ENCODE assay signal across 37 cellular contexts in the genomic region with DNA sequence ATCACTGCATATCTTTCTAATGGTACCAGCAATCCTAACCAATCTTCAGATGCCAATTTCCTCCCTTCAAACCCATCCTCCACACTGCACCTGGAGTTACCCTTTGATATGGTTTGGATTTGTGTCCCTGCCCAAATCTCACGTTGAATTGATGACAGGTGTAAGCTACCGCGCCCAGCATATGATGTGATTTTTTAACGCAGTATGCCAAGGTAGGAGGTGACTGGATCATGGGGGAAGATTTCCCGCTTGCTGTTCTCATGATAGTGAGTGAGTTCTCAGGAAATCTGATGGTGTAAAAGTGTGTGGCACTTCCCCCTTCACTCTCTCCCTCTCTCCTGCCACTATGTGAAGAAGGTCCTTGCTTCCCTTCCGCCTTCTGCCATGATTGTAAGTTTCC. TPM values are rescaled to one million over a fixed set of nuclear protein-coding genes. Genes with fewer than 3 reads are reported as not detected.
"Had no signal": no experiment of that assay in that cellular context is flagged by ENCODE, and none has a peak within 500 bp of the region (broad histone marks: within the 10 kb centered on the region; RNA-seq: fewer than 3 reads in every experiment).

No MANE protein-coding gene starts in this region.

- DNase-seq: activated B cell treated with CpG ODN at 0.5 μM for 24 hours; activated CD4-positive, alpha-beta memory T cell treated with anti-CD3 and anti-CD28 coated beads for 36 hours; activated CD4-positive, alpha-beta T cell treated with anti-CD3 and anti-CD28 coated beads for 4 hours; activated CD4-positive, alpha-beta T cell treated with anti-CD3 and anti-CD28 coated beads, Interleukin-2, amount 10 ng/mL, durations not matched to agents 24 days and 14 days; activated CD4-positive, alpha-beta T cell treated with anti-CD3 and anti-CD28 coated beads, Interleukin-2, amount 50 U/mL, for 1 hour; activated CD4-positive, alpha-beta T cell treated with anti-CD3 and anti-CD28 coated beads, Interleukin-2, amount 50 U/mL, for 4 hours; activated CD4-positive, CD25-positive, alpha-beta regulatory T cell treated with anti-CD3 and anti-CD28 coated beads, Interleukin-2, amount 50 U/mL, for 72 hours; activated CD8-positive, alpha-beta memory T cell treated with anti-CD3 and anti-CD28 coated beads, Interleukin-2, amount 50 U/mL, for 4 hours; activated CD8-positive, alpha-beta T cell treated with anti-CD3 and anti-CD28 coated beads for 36 hours; activated effector memory CD4-positive, alpha-beta T cell treated with anti-CD3 and anti-CD28 coated beads, Interleukin-2, amount 50 U/mL, for 16 hours; activated gamma-delta T cell treated with Interleukin-2 at 50 U/mL for 16 hours; activated naive CD4-positive, alpha-beta T cell; activated naive CD4-positive, alpha-beta T cell treated with anti-CD3 and anti-CD28 coated beads for 36 hours; activated naive CD4-positive, alpha-beta T cell treated with anti-CD3 and anti-CD28 coated beads, Interleukin-2, amount 50 U/mL, for 16 hours; activated naive CD8-positive, alpha-beta T cell treated with anti-CD3 and anti-CD28 coated beads for 36 hours; activated T-cell treated with anti-CD3 and anti-CD28 coated beads for 4 hours; activated T-cell treated with anti-CD3 and anti-CD28 coated beads, Interleukin-2, amount 50 U/mL, for 1 hour; activated T-cell treated with anti-CD3 and anti-CD28 coated beads, Interleukin-2, amount 50 U/mL, for 4 hours; activated T-cell treated with anti-CD3 and anti-CD28 coated beads, Interleukin-2, amount 50 U/mL, for 72 hours; adrenal gland; amniotic stem cell; aorta; body of pancreas; brain microvascular endothelial cell; central memory CD4-positive, alpha-beta T cell; T-helper 1 cell; T-helper 2 cell; T-helper 9 cell had no signal

- H3K4me3 ChIP-seq: adrenal gland, body of pancreas, breast epithelium had no signal

- FAIRE-seq: astrocyte, TTC549 had no signal

- H3K9me3 ChIP-seq: adrenal gland, body of pancreas, breast epithelium had no signal

- H3K36me3 ChIP-seq: adrenal gland, brain microvascular endothelial cell, breast epithelium had no signal

- H3K27ac ChIP-seq: adrenal gland, brain microvascular endothelial cell, breast epithelium, VCaP had no signal

- ATAC-seq: activated CD8-positive, alpha-beta T cell treated with anti-CD3 and anti-CD28 coated beads for 36 hours; activated naive CD4-positive, alpha-beta T cell treated with anti-CD3 and anti-CD28 coated beads, Interleukin-2, amount 50 U/mL, for 72 hours; activated T-cell treated with anti-CD3 and anti-CD28 coated beads, Interleukin-2, amount 50 U/mL, for 4 hours; activated T-cell treated with anti-CD3 and anti-CD28 coated beads, Interleukin-2, amount 50 U/mL, for 72 hours; activated T-helper 17 cell treated with anti-CD3 and anti-CD28 coated beads, Interleukin-2, amount 50 U/mL, for 72 hours; body of pancreas had no signal

- H3K27me3 ChIP-seq: adrenal gland, body of pancreas, brain microvascular endothelial cell, breast epithelium had no signal

- H3K4me1 ChIP-seq: adrenal gland, breast epithelium had no signal

RNA-seq across cellular contexts. Expression of a gene that starts 57.0 kb away (rescaled TPM):
- total RNA-seq: activated B cell treated with CpG ODN at 0.5 μM for 24 hours; activated CD4-positive, alpha-beta memory T cell treated with anti-CD3 and anti-CD28 coated beads for 36 hours; activated CD4-positive, alpha-beta T cell treated with anti-CD3 and anti-CD28 coated beads, Interleukin-2, amount 10 ng/mL, durations not matched to agents 24 days and 14 days; activated CD8-positive, alpha-beta memory T cell treated with anti-CD3 and anti-CD28 coated beads for 36 hours; activated CD8-positive, alpha-beta T cell treated with anti-CD3 and anti-CD28 coated beads for 36 hours; activated naive CD4-positive, alpha-beta T cell treated with anti-CD3 and anti-CD28 coated beads for 36 hours; activated naive CD4-positive, alpha-beta T cell treated with anti-CD3 and anti-CD28 coated beads, Interleukin-2, amount 50 U/mL, for 72 hours; activated naive CD8-positive, alpha-beta T cell treated with anti-CD3 and anti-CD28 coated beads for 36 hours; activated T-cell treated with anti-CD3 and anti-CD28 coated beads, Interleukin-2, amount 50 U/mL, for 72 hours; activated T-helper 1 cell treated with anti-CD3 and anti-CD28 coated beads, Interleukin-12 subunit alpha, Interleukin-12 subunit beta, Interleukin-2, Interleukin-4 antibody, amounts not matched to agents 30 ng/mL and 10 ng/mL and 1 ng/mL, durations not matched to agents 14 hours and 24 hours and 36 hours; activated T-helper 17 cell treated with anti-CD3 and anti-CD28 coated beads, Interleukin-2, amount 50 U/mL, for 72 hours; aorta; cardiac septum had no signal
